Comparison of ENCODE assay signal across 1 cellular context in genomic region chr6:170444056-170444505, GRCh38.
TF ChIP-seq lines count a peak whose summit lies in the region.

No MANE protein-coding gene starts in this region.

TF ChIP-seq in SK-N-SH treated with all-trans-retinoic acid at 6 μM for 48 hours, 23 proteins besides CTCF, POLR2A, EP300 and RAD21 (continued from another document):
- TF ChIP-seq PATZ1 (CRISPR knock-in tag; IDR thresholded peaks at IDR 0.05; ENCODE audit: borderline replicate concordance) (no peak), CSRNP3 (CRISPR knock-in tag; IDR thresholded peaks at IDR 0.05) (no peak), RARB (CRISPR knock-in tag; IDR thresholded peaks at IDR 0.05) (no peak), ZFP3 (CRISPR knock-in tag; IDR thresholded peaks at IDR 0.05) (no peak), ZNF70 (CRISPR knock-in tag; IDR thresholded peaks at IDR 0.05) (no peak), ISL1 (CRISPR knock-in tag; IDR thresholded peaks at IDR 0.05) (no peak), ZNF8 (CRISPR knock-in tag; IDR thresholded peaks at IDR 0.05) (no peak), CREB5 (CRISPR knock-in tag; IDR thresholded peaks at IDR 0.05; ENCODE audit: low read depth) (no peak), CSDC2 (CRISPR knock-in tag; IDR thresholded peaks at IDR 0.05) (no peak), SNAI2 (CRISPR knock-in tag; IDR thresholded peaks at IDR 0.05) (no peak), ESRRG (CRISPR knock-in tag; IDR thresholded peaks at IDR 0.05) (no peak), ARNTL (CRISPR knock-in tag; IDR thresholded peaks at IDR 0.05; ENCODE audit: borderline replicate concordance, low read depth) (no peak), PPARA (CRISPR knock-in tag; IDR thresholded peaks at IDR 0.05; ENCODE audit: borderline replicate concordance) (no peak), ZNF565 (CRISPR knock-in tag; conservative IDR thresholded peaks at IDR 0.05; ENCODE audit: low read depth) (no peak)
